14 cellular contexts compared by ENCODE assay signal in the genomic region with DNA sequence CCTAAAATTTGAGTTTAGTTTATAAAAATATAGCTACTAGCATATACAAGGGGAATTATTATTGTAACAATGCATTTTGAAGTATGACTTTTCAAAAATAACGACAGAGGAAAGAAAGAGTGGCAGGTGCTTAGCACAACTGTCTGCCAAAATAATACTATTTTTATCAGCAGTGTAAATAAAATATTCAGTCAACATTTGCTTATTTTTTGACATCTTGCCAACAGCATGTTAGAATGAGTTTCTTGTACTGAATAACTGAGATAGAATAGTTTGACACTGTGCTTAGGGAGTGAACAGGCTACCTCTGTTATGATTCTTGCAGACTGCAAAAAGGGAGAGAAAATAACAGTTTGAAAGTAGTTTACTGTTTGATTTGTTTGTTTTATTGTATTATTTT.
DNase-seq lines count a peak whose midpoint lies in the region; ATAC-seq and TF ChIP-seq lines count a peak whose summit lies in the region.
"Had no signal": no experiment of that assay in that cellular context is flagged by ENCODE, and none has a peak within 500 bp of the region (broad histone marks: within the 10 kb centered on the region; RNA-seq: fewer than 3 reads in every experiment).

No MANE protein-coding gene starts in this region.

- no peaks in the 10 kb centered on the region for H3K4me1 ChIP-seq in HAP-1
- no peaks in the 10 kb centered on the region for H3K4me1 ChIP-seq in right cardiac atrium (ENCODE audit: control insufficient read depth, insufficient read depth, low read length)
- H3K4me1 ChIP-seq: A549, BE2C had no signal

- H3K9me3 Mint-ChIP-seq in chondrocyte (ENCODE audit: low read depth) = no peaks in the 10 kb centered on the region

- ATAC-seq in right cardiac atrium = no peak
- ATAC-seq: A549, HCT116 had no signal

- intact Hi-C loops in right cardiac atrium (cut with DNase I) = no loop called here

- DNase-seq in NCI-H748 (lab: John Stamatoyannopoulos, UW; ENCODE audit: unreplicated experiment) = peak; percentile 4
- DNase-seq in NCI-H748 treated with DMSO at 0.1 percent for 48 hours (lab: John Stamatoyannopoulos, UW) = no peak
- DNase-seq in LNCaP clone FGC (ENCODE audit: low read depth) = peak; percentile 58
- peak; percentile 52 for DNase-seq in NCI-H446 treated with DMSO at 0.1 percent for 48 hours (lab: John Stamatoyannopoulos, UW)
- peak; percentile 1 for DNase-seq in myocyte (ENCODE audit: low read depth)
- DNase-seq in chondrocyte (ENCODE audit: low spot score) = no peak
- no peak for DNase-seq in HAP-1 (ENCODE audit: low spot score in 2 of 2)
- no peak for DNase-seq in right cardiac atrium
- DNase-seq: BE2C; CD4-positive, alpha-beta memory T cell had no signal

- H3K27ac ChIP-seq in right cardiac atrium (ENCODE audit: low read length) = no peak overlapping the region
- H3K27ac ChIP-seq: A549, C4-2B, HL-60 had no signal

- in situ Hi-C loops in HAP-1 (cut with MboI; ENCODE audit: low sequenced_read_pairs) = no loop called here

- no peak for TF ChIP-seq CTCF in LNCaP clone FGC (IDR thresholded peaks at IDR 0.05; ENCODE audit: control insufficient read depth, extremely low read depth, insufficient read depth)
- no peak for TF ChIP-seq CTCF in chondrocyte (IDR thresholded peaks at IDR 0.05)

- peaks cover 2% of the 10 kb centered on the region for H3K27me3 Mint-ChIP-seq in chondrocyte (ENCODE audit: low read depth)
- H3K27me3 Mint-ChIP-seq: CD4-positive, alpha-beta memory T cell had no signal

- no peaks in the 10 kb centered on the region for H3K36me3 ChIP-seq in HAP-1 (replicated peaks)
- H3K36me3 ChIP-seq: BE2C had no signal

- 30% methylated on average over 1 of the region's 1 CpG for WGBS in right cardiac atrium

- H3K4me3 Mint-ChIP-seq in chondrocyte (ENCODE audit: unreplicated experiment) = no peak overlapping the region
- H3K4me3 Mint-ChIP-seq: CD4-positive, alpha-beta memory T cell had no signal

- no peaks in the 10 kb centered on the region for H3K36me3 Mint-ChIP-seq in chondrocyte (ENCODE audit: low read depth)
- H3K36me3 Mint-ChIP-seq: CD4-positive, alpha-beta memory T cell had no signal

- H3K4me1 Mint-ChIP-seq in chondrocyte (ENCODE audit: low read depth) = no peaks in the 10 kb centered on the region
- H3K4me1 Mint-ChIP-seq: CD4-positive, alpha-beta memory T cell had no signal

- no peaks in the 10 kb centered on the region for H3K27me3 ChIP-seq in HAP-1 (ENCODE audit: low read depth)
- H3K27me3 ChIP-seq in right cardiac atrium (ENCODE audit: control insufficient read depth, insufficient read depth) = no peaks in the 10 kb centered on the region
- H3K27me3 ChIP-seq: BE2C had no signal

- no peaks in the 10 kb centered on the region for H3K9me3 ChIP-seq in HAP-1
- peaks cover 4% of the 10 kb centered on the region for H3K9me3 ChIP-seq in right cardiac atrium (ENCODE audit: control insufficient read depth, low read length)
- H3K9me3 ChIP-seq: A549, BE2C had no signal

- no peak overlapping the region for H3K4me3 ChIP-seq in LNCaP clone FGC (ENCODE audit: low read depth, low read length)
- no peak overlapping the region for H3K4me3 ChIP-seq in HAP-1
- no peak overlapping the region for H3K4me3 ChIP-seq in right cardiac atrium (ENCODE audit: low read length)
- H3K4me3 ChIP-seq: A549 had no signal

- H3K27ac Mint-ChIP-seq in chondrocyte (ENCODE audit: unreplicated experiment) = no peak overlapping the region

Comparison
In these comparisons a context has a peak if more than half of its experiments do, and no peak if none do; other contexts are left out.
1. DNase-seq: peak in NCI-H748 (single experiment), LNCaP clone FGC (single experiment), NCI-H446 treated with DMSO at 0.1 percent for 48 hours (single experiment) and myocyte (single experiment); none in NCI-H748 treated with DMSO at 0.1 percent for 48 hours (single experiment), chondrocyte (single experiment), HAP-1 (0 of 2) and right cardiac atrium (0 of 3).